8 cellular contexts compared by ENCODE assay signal in the genomic region with DNA sequence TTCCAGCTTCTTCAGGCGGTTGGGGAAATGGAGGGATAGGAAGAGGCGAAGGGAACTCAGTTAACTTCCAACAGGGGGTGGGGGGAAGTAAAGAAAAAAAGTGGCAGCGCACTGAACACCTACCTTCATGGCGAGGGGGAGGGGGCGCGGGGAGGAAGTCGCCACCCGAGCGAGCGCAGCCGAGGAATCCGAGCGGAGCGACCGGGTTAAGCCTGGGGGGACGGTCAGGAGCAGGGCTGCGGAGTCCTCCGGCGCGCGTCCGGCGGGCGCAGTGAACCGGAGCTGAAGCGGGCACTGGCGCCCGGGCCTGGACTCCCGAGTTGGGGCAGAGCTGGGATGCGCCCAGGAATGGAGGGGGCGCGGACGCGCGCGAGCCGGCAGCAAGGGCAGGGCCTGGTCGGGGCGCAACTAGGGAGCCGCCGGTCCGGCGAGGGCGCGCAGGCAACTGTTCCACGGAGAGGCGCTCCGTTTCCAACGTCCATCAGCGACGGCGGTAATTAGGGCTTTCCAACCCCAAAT. TPM values are rescaled to one million over a fixed set of nuclear protein-coding genes. Genes with fewer than 3 reads are reported as not detected.
A peak's percentile ranks its signal among the peaks of the same experiment; 100 is the strongest.
DNase-seq lines count a peak whose midpoint lies in the region; ATAC-seq and TF ChIP-seq lines count a peak whose summit lies in the region.

Gene WNT5A (minus strand): TSS at position 450 of the 519 bp plus-strand sequence. CDS start 321 bp downstream, at position 129.

- H3K9me3 Mint-ChIP-seq in chondrocyte (ENCODE audit: low read depth) = no peaks in the 10 kb centered on the region

- TF ChIP-seq POLR2A in lower leg skin (IDR thresholded peaks at IDR 0.05) = no peak

- H3K36me3 Mint-ChIP-seq in chondrocyte (ENCODE audit: low read depth) = no peaks in the 10 kb centered on the region

- no peaks in the 10 kb centered on the region for H3K9me3 ChIP-seq in tibial artery

- no peak within 1 kb of the TSS for H3K27ac ChIP-seq in tibial artery

- peaks cover 0 to 63% (median 46%) of the 10 kb centered on the region in 4 donors for H3K4me1 ChIP-seq in tibial artery

- peaks cover 50% of the 10 kb centered on the region for H3K4me1 Mint-ChIP-seq in chondrocyte (ENCODE audit: low read depth)

- peaks cover 0 to 90% of the 10 kb centered on the region in 2 donors for H3K27me3 ChIP-seq in tibial artery

- H3K4me3 ChIP-seq in lower leg skin (ENCODE audit: low read depth, poor library complexity, severe bottlenecking) = peak within 1 kb of the TSS; percentile 43
- peak within 1 kb of the TSS; percentile 54 to 71 for H3K4me3 ChIP-seq in tibial artery

- intact Hi-C loops in lower leg skin (cut with DNase I; ENCODE audit: low total_unique reads) = no loop called here
- intact Hi-C loops in tibial artery (cut with DNase I; ENCODE audit: low total_unique reads) = loop anchor here (5.0 kb wide), 1 partner anchor 765 kb away; no protein-coding TSS in a partner anchor

- TF ChIP-seq CTCF in chondrocyte (IDR thresholded peaks at IDR 0.05) (no peak), lower leg skin (IDR thresholded peaks at IDR 0.05) (no peak), tibial artery (IDR thresholded peaks at IDR 0.05) (no peak)

- 1% methylated on average over 43 to 52 of the region's 52 CpGs for WGBS in lower leg skin, 2 donors

- H3K27ac Mint-ChIP-seq in chondrocyte (ENCODE audit: unreplicated experiment) = peak within 1 kb of the TSS; percentile 79

- no peak for ATAC-seq in GM21723 (IDR thresholded peaks at IDR 0.05; ENCODE audit: unreplicated experiment)

- peak; percentile 55 for DNase-seq in D341Med (ENCODE audit: low spot score)
- peak; percentile 64 for DNase-seq in NCI-H226
- no peak for DNase-seq in chondrocyte (ENCODE audit: low spot score)
- no peak for DNase-seq in lower leg skin (ENCODE audit: low spot score in 2 of 2)
- no peak for DNase-seq in tibial artery
- no peak for DNase-seq in OCI-M2 (lab: John Stamatoyannopoulos, UW; ENCODE audit: unreplicated experiment)
- no peak for DNase-seq in NCI-H510A treated with DMSO at 0.1 percent for 48 hours (lab: John Stamatoyannopoulos, UW)

- peak within 1 kb of the TSS; percentile 97 for H3K4me3 Mint-ChIP-seq in chondrocyte (ENCODE audit: unreplicated experiment)

- H3K27me3 Mint-ChIP-seq in chondrocyte (ENCODE audit: low read depth) = peaks cover 2% of the 10 kb centered on the region

- H3K36me3 ChIP-seq in tibial artery = no peaks in the 10 kb centered on the region

RNA-seq across cellular contexts. Expression of gene WNT5A, which starts in this region (rescaled TPM):
- total RNA-seq in chondrocyte (11.1 to 24.5 TPM (median 11.6 TPM) in 3 replicates), lower leg skin (10 to 100 TPM in 2 of 4 donors, 1 to 10 TPM in 2; 8.7 to 16.1 (median 10.8) TPM)

Comparison
In these comparisons a context has a peak if more than half of its experiments do, and no peak if none do; other contexts are left out.
1. DNase-seq: peak in D341Med (single experiment) and NCI-H226 (single experiment); none in chondrocyte (single experiment), lower leg skin (0 of 2), tibial artery (0 of 2), OCI-M2 (single experiment) and NCI-H510A treated with DMSO at 0.1 percent for 48 hours (single experiment).